ENCODE assay signal across 9 cellular contexts in genomic region chrX:68627986-68628385, GRCh38.
"Had no signal": no experiment of that assay in that cellular context is flagged by ENCODE, and none has a peak within 500 bp of the region (broad histone marks: within the 10 kb centered on the region; RNA-seq: fewer than 3 reads in every experiment).

No MANE protein-coding gene starts in this region.

- H3K36me3 ChIP-seq: HAP-1 had no signal

- H3K4me3 Mint-ChIP-seq: GM23338 had no signal

- H3K27ac Mint-ChIP-seq: GM23338 had no signal

- H3K27ac ChIP-seq: HL-60, KMS-11 had no signal

- H3K9me3 Mint-ChIP-seq: GM23338 had no signal

- H3K9me3 ChIP-seq: HAP-1 had no signal

- FAIRE-seq: H1, H54 had no signal

- H2AFZ ChIP-seq: GM23338 had no signal

- H3K4me3 ChIP-seq: GM23338, HAP-1 had no signal

- H3K4me1 Mint-ChIP-seq: GM23338 had no signal

- ATAC-seq: GM23338, HCT116 had no signal

- H3K4me2 ChIP-seq: GM23338, KMS-11 had no signal

- DNase-seq: IMR-90, KBM-7 had no signal

- H3K4me1 ChIP-seq: HAP-1 had no signal

- H3K9ac ChIP-seq: KMS-11 had no signal
